Comparison of ENCODE assay signal across 10 cellular contexts in genomic region chr1:169999357-169999756, GRCh38.
A peak's percentile ranks its signal among the peaks of the same experiment; 100 is the strongest.
DNase-seq lines count a peak whose midpoint lies in the region; ATAC-seq and TF ChIP-seq lines count a peak whose summit lies in the region.
"Had no signal": no experiment of that assay in that cellular context is flagged by ENCODE, and none has a peak within 500 bp of the region (broad histone marks: within the 10 kb centered on the region; RNA-seq: fewer than 3 reads in every experiment).

No MANE protein-coding gene starts in this region.

- no peak for TF ChIP-seq CTCF in SK-N-SH (IDR thresholded peaks at IDR 0.05)
- no peak for TF ChIP-seq CTCF in foreskin keratinocyte (conservative IDR thresholded peaks at IDR 0.05)
- no peak for TF ChIP-seq CTCF in endothelial cell (IDR thresholded peaks at IDR 0.05; ENCODE audit: unreplicated experiment)

- peaks cover 12% of the 10 kb centered on the region for H3F3A ChIP-seq in SK-N-SH (replicated peaks; ENCODE audit: insufficient read depth)

- no peak; a peak in 1 of 4 replicates for TF ChIP-seq EP300 in SK-N-SH (IDR thresholded peaks at IDR 0.05; ENCODE audit: borderline replicate concordance in 1 of 2, low read depth in 1 of 2, low read length in 1 of 2)

- H3K79me2 ChIP-seq in SK-N-SH (ENCODE audit: insufficient read depth), result no peaks in the 10 kb centered on the region

- H4K20me1 ChIP-seq in SK-N-SH (ENCODE audit: insufficient read depth), result no peaks in the 10 kb centered on the region

- H3K27ac ChIP-seq in SK-N-SH (ENCODE audit: low read depth in 2 of 2, low read length in 1 of 2) (peak overlapping the region; percentile 22 to 42; a peak in 3 of 4 replicates), foreskin keratinocyte (no peak overlapping the region)

- H3K9me3 ChIP-seq in SK-N-SH, result no peaks in the 10 kb centered on the region
- no peaks in the 10 kb centered on the region for H3K9me3 ChIP-seq in skeletal muscle satellite cell (replicated peaks; ENCODE audit: low read length)

- no peaks in the 10 kb centered on the region for H3K9me3 Mint-ChIP-seq in endothelial cell (ENCODE audit: unreplicated experiment)

- H3K9me2 ChIP-seq in SK-N-SH, result no peaks in the 10 kb centered on the region

- ATAC-seq in foreskin keratinocyte (peak; percentile 95), GM18498 (IDR thresholded peaks at IDR 0.05; ENCODE audit: unreplicated experiment) (no peak), HG03196 (IDR thresholded peaks at IDR 0.05; ENCODE audit: unreplicated experiment) (no peak)

- WGBS in SK-N-SH (ENCODE audit: low lambda C conversion rate), result 47% methylated on average over 4 of the region's 4 CpGs

- CTCF ChIA-PET in SK-N-SH (lab: Yijun Ruan, JAX), result interaction anchor here (1.4 kb wide), 1 partner anchor 37 kb away, joined by 3 read pairs; no protein-coding TSS in a partner anchor

- H3K4me2 ChIP-seq in SK-N-SH (peak overlapping the region; percentile 15; the same call in 1 of the 2 replicates), skeletal muscle satellite cell (ENCODE audit: low read length) (peak overlapping the region; percentile 67)

- peak; percentile 49 for DNase-seq in GOT3 (lab: John Stamatoyannopoulos, UW)
- no peak for DNase-seq in SK-N-SH
- peak; percentile 68 to 85 for DNase-seq in foreskin keratinocyte
- DNase-seq in NCI-H1092 (lab: John Stamatoyannopoulos, UW), result no peak
- no peak for DNase-seq in endothelial cell (ENCODE audit: low spot score)
- DNase-seq: activated CD4-positive, alpha-beta T cell treated with anti-CD3 and anti-CD28 coated beads, Interleukin-2, amount 50 U/mL, for 4 hours; RPMI8226 had no signal

- TF ChIP-seq RAD21 in SK-N-SH (IDR thresholded peaks at IDR 0.05; ENCODE audit: low read length), result no peak

- H2AFZ ChIP-seq in SK-N-SH (ENCODE audit: low read depth), result no peak overlapping the region; the same call in 1 of the 2 replicates

- POLR2A ChIA-PET in SK-N-SH (lab: Yijun Ruan, JAX), result no interaction called here

- H3K4me3 ChIP-seq in SK-N-SH (ENCODE audit: low read depth in 2 of 2, low read length in 1 of 2) (no peak overlapping the region), skeletal muscle satellite cell (ENCODE audit: low read length) (peak overlapping the region; percentile 4)

- H3K9ac ChIP-seq in SK-N-SH, result 0 out of 2 replicates have a peak overlapping the region, but pooled peaks have one; percentile 4
- H3K9ac ChIP-seq in skeletal muscle satellite cell (ENCODE audit: low read depth, low read length), result peak overlapping the region; percentile 36

- H3K4me1 ChIP-seq in SK-N-SH (ENCODE audit: control insufficient read depth in 1 of 2, insufficient read depth in 2 of 2, low read depth in 1 of 2, low read length in 1 of 2), result peaks cover 0 to 19% of the 10 kb centered on the region in 2 experiments; a peak in 2 of 4 replicates
- peaks cover 12% of the 10 kb centered on the region for H3K4me1 ChIP-seq in foreskin keratinocyte
- peaks cover 20% of the 10 kb centered on the region for H3K4me1 ChIP-seq in skeletal muscle satellite cell (ENCODE audit: control insufficient read depth, insufficient read depth, low read length)

- H3K27me3 Mint-ChIP-seq in endothelial cell (ENCODE audit: unreplicated experiment), result no peaks in the 10 kb centered on the region

- no peak overlapping the region for H3K4me3 Mint-ChIP-seq in endothelial cell (ENCODE audit: unreplicated experiment)

- no peaks in the 10 kb centered on the region for H3K27me3 ChIP-seq in SK-N-SH (ENCODE audit: insufficient read depth)
- H3K27me3 ChIP-seq in foreskin keratinocyte, result no peaks in the 10 kb centered on the region
- no peaks in the 10 kb centered on the region for H3K27me3 ChIP-seq in skeletal muscle satellite cell (ENCODE audit: control insufficient read depth, insufficient read depth, low read length)

- H3K36me3 ChIP-seq in SK-N-SH (replicated peaks in 1 of 2; ENCODE audit: control insufficient read depth in 1 of 2, insufficient read depth in 2 of 2, low read length in 1 of 2) (peaks cover 0 to 8% of the 10 kb centered on the region in 2 experiments), skeletal muscle satellite cell (ENCODE audit: insufficient read depth, low read length) (no peaks in the 10 kb centered on the region)

- H3K36me3 Mint-ChIP-seq in endothelial cell (ENCODE audit: low read depth, unreplicated experiment), result peaks cover 3% of the 10 kb centered on the region

- H3K4me1 Mint-ChIP-seq in endothelial cell (ENCODE audit: unreplicated experiment), result peaks cover 6% of the 10 kb centered on the region

- no peak overlapping the region for H3K27ac Mint-ChIP-seq in endothelial cell (ENCODE audit: unreplicated experiment)

TF ChIP-seq in SK-N-SH, 30 proteins besides CTCF, POLR2A, EP300 and RAD21:
- TF ChIP-seq FOSL2 (IDR thresholded peaks at IDR 0.05; ENCODE audit: borderline replicate concordance, low read depth) (peak; percentile 37; the same call in 1 of the 2 replicates), TAF1 (IDR thresholded peaks at IDR 0.05; ENCODE audit: borderline replicate concordance, low read depth, low read length) (no peak), RXRA (IDR thresholded peaks at IDR 0.05; ENCODE audit: borderline replicate concordance, low read depth) (peak; percentile 35; the same call in 1 of the 2 replicates), NFIC (IDR thresholded peaks at IDR 0.05; ENCODE audit: borderline replicate concordance) (peak; percentile 2; the same call in 1 of the 2 replicates), PBX3 (IDR thresholded peaks at IDR 0.05) (no peak), TCF12 (IDR thresholded peaks at IDR 0.05) (no peak)

Comparison
In these comparisons a context has a peak if more than half of its experiments do, and no peak if none do; other contexts are left out.
1. DNase-seq: peak in GOT3 (single experiment) and foreskin keratinocyte (2 of 2); none in SK-N-SH (single experiment), NCI-H1092 (single experiment) and endothelial cell (single experiment).